ENCODE assay signal across 12 cellular contexts in the genomic region with DNA sequence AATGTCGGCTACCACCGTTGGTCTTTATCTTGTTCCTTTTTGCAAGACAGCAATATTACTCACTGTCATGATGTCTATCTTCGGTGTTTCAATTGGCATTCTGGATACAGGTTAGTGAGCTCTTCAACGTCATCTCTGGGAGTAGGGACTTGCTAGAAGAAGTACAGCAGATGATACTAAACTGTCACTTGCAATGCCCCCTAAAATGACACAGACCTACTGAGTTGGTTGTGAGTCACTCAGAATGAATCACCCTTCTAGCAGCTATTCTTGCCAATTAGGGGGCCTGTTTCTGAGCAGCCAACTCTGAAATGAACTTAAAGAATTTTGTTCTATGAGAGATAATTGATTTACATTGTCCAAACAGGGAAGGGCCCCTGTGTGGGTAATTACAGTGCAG.
DNase-seq lines count a peak whose midpoint lies in the region; ATAC-seq and TF ChIP-seq lines count a peak whose summit lies in the region.
"Had no signal": no experiment of that assay in that cellular context is flagged by ENCODE, and none has a peak within 500 bp of the region (broad histone marks: within the 10 kb centered on the region; RNA-seq: fewer than 3 reads in every experiment).

No MANE protein-coding gene starts in this region.

- no peak overlapping the region for H3K4me3 Mint-ChIP-seq in stimulated activated naive CD8-positive, alpha-beta T cell treated with anti-CD3 and anti-CD28 coated beads, Interleukin-15, amount 100 ng/mL, for 72 hours
- H3K4me3 Mint-ChIP-seq: dendritic cell treated with granulocyte-macrophage colony-stimulating factor and Interleukin-4, amounts not matched to agents 40 ng/mL and 50 ng/mL, for 4 days had no signal

- no peaks in the 10 kb centered on the region for H3K27me3 Mint-ChIP-seq in stimulated activated naive CD8-positive, alpha-beta T cell treated with anti-CD3 and anti-CD28 coated beads, Interleukin-15, amount 100 ng/mL, for 72 hours
- H3K27me3 Mint-ChIP-seq: dendritic cell treated with granulocyte-macrophage colony-stimulating factor and Interleukin-4, amounts not matched to agents 40 ng/mL and 50 ng/mL, for 4 days had no signal

- H3K27me3 ChIP-seq in SK-N-SH (ENCODE audit: insufficient read depth): no peaks in the 10 kb centered on the region
- H3K27me3 ChIP-seq: neutrophil had no signal

- WGBS in SK-N-SH (ENCODE audit: low lambda C conversion rate): 6% methylated on average over 4 of the region's 4 CpGs

- TF ChIP-seq RAD21 in SK-N-SH (IDR thresholded peaks at IDR 0.05; ENCODE audit: low read length): no peak

- H2AFZ ChIP-seq in SK-N-SH (ENCODE audit: low read depth): no peak overlapping the region

- H3K9me2 ChIP-seq in SK-N-SH: no peaks in the 10 kb centered on the region

- H3K4me1 ChIP-seq in SK-N-SH (ENCODE audit: control insufficient read depth in 1 of 2, insufficient read depth in 2 of 2, low read depth in 1 of 2, low read length in 1 of 2): peaks cover 6 to 10% of the 10 kb centered on the region in 2 experiments

- DNase-seq in stimulated activated naive CD8-positive, alpha-beta T cell treated with anti-CD3 and anti-CD28 coated beads, Interleukin-15, Interleukin-2, amounts not matched to agents 100 U/mL and 50 U/mL, for 24 hours: no peak
- DNase-seq in stimulated activated naive CD8-positive, alpha-beta T cell treated with anti-CD3 and anti-CD28 coated beads, Interleukin-15, amount 100 ng/mL, for 72 hours: no peak
- DNase-seq in SK-N-SH: no peak
- peak; percentile 85 for DNase-seq in fibroblast of mammary gland (ENCODE audit: low read depth)
- DNase-seq in epidermal melanocyte (ENCODE audit: insufficient read length, low spot score): no peak
- DNase-seq: Calu3, NCI-H187 had no signal

- TF ChIP-seq CTCF in SK-N-SH (IDR thresholded peaks at IDR 0.05) (no peak), fibroblast of mammary gland (conservative IDR thresholded peaks at IDR 0.05; ENCODE audit: control insufficient read depth, insufficient read depth, low read depth, low read length) (no peak)

- peaks cover 20% of the 10 kb centered on the region for H3F3A ChIP-seq in SK-N-SH (replicated peaks; ENCODE audit: insufficient read depth)

- ATAC-seq in stimulated activated naive CD8-positive, alpha-beta T cell treated with anti-CD3 and anti-CD28 coated beads, Interleukin-15, Interleukin-2, amounts not matched to agents 100 U/mL and 50 U/mL, for 24 hours: peak; percentile 38
- ATAC-seq in stimulated activated naive CD8-positive, alpha-beta T cell treated with anti-CD3 and anti-CD28 coated beads, Interleukin-15, amount 100 ng/mL, for 72 hours: no peak
- ATAC-seq in HG03095 (IDR thresholded peaks at IDR 0.05; ENCODE audit: unreplicated experiment) (no peak), HG03045 (IDR thresholded peaks at IDR 0.05; ENCODE audit: unreplicated experiment) (no peak), HG03280 (IDR thresholded peaks at IDR 0.05; ENCODE audit: unreplicated experiment) (no peak)

- H3K9ac ChIP-seq in SK-N-SH: no peak overlapping the region

- peak; percentile 66 to 92 for TF ChIP-seq EP300 in SK-N-SH (IDR thresholded peaks at IDR 0.05; ENCODE audit: borderline replicate concordance in 1 of 2, low read depth in 1 of 2, low read length in 1 of 2)

- peak overlapping the region; percentile 60 for H3K4me2 ChIP-seq in SK-N-SH

- peak overlapping the region; percentile 64 to 78 for H3K27ac ChIP-seq in SK-N-SH (ENCODE audit: low read depth in 2 of 2, low read length in 1 of 2)
- H3K27ac ChIP-seq: neutrophil had no signal

- no peak overlapping the region for H3K27ac Mint-ChIP-seq in stimulated activated naive CD8-positive, alpha-beta T cell treated with anti-CD3 and anti-CD28 coated beads, Interleukin-15, amount 100 ng/mL, for 72 hours
- H3K27ac Mint-ChIP-seq: dendritic cell treated with granulocyte-macrophage colony-stimulating factor and Interleukin-4, amounts not matched to agents 40 ng/mL and 50 ng/mL, for 4 days had no signal

- no peaks in the 10 kb centered on the region for H3K9me3 ChIP-seq in SK-N-SH
- H3K9me3 ChIP-seq: neutrophil had no signal

- H3K4me3 ChIP-seq in SK-N-SH (ENCODE audit: low read depth in 2 of 2, low read length in 1 of 2) (no peak overlapping the region; a peak in 1 of 4 replicates), fibroblast of mammary gland (ENCODE audit: control insufficient read depth, low read depth, low read length) (no peak overlapping the region)

- H3K9me3 Mint-ChIP-seq in stimulated activated naive CD8-positive, alpha-beta T cell treated with anti-CD3 and anti-CD28 coated beads, Interleukin-15, amount 100 ng/mL, for 72 hours: no peaks in the 10 kb centered on the region
- H3K9me3 Mint-ChIP-seq: dendritic cell treated with granulocyte-macrophage colony-stimulating factor and Interleukin-4, amounts not matched to agents 40 ng/mL and 50 ng/mL, for 4 days had no signal

- POLR2A ChIA-PET in SK-N-SH (lab: Yijun Ruan, JAX): no interaction called here

- CTCF ChIA-PET in SK-N-SH (lab: Yijun Ruan, JAX): no interaction called here

- peaks cover 21 to 25% of the 10 kb centered on the region in 2 experiments for H3K36me3 ChIP-seq in SK-N-SH (replicated peaks in 1 of 2; ENCODE audit: control insufficient read depth in 1 of 2, insufficient read depth in 2 of 2, low read length in 1 of 2)

- H4K20me1 ChIP-seq in SK-N-SH (ENCODE audit: insufficient read depth): no peaks in the 10 kb centered on the region; the same call in 1 of the 2 replicates

- H3K4me1 Mint-ChIP-seq in stimulated activated naive CD8-positive, alpha-beta T cell treated with anti-CD3 and anti-CD28 coated beads, Interleukin-15, amount 100 ng/mL, for 72 hours: peaks cover 51% of the 10 kb centered on the region

- peaks cover 68% of the 10 kb centered on the region for H3K79me2 ChIP-seq in SK-N-SH (ENCODE audit: insufficient read depth)

TF ChIP-seq in SK-N-SH, 30 proteins besides CTCF, POLR2A, EP300 and RAD21:
- TF ChIP-seq FOXM1 (IDR thresholded peaks at IDR 0.05; ENCODE audit: low read depth) (peak; percentile 64; the same call in 1 of the 2 replicates), TAF1 (IDR thresholded peaks at IDR 0.05; ENCODE audit: borderline replicate concordance, low read depth, low read length) (0 out of 2 replicates have a peak, but pooled peaks have one; percentile 5), JUND (IDR thresholded peaks at IDR 0.05) (peak; percentile 99), MXI1 (IDR thresholded peaks at IDR 0.05; ENCODE audit: low read depth, low read length) (no peak), POLR2AphosphoS5 (IDR thresholded peaks at IDR 0.05; ENCODE audit: low read depth, low read length) (peak; percentile 90), GABPA (IDR thresholded peaks at IDR 0.05; ENCODE audit: low read depth) (no peak; the same call in 1 of the 2 replicates), TEAD4 (IDR thresholded peaks at IDR 0.05; ENCODE audit: borderline replicate concordance, insufficient read depth) (peak; percentile 72), NRF1 (IDR thresholded peaks at IDR 0.05; ENCODE audit: low read depth, low read length) (no peak), GATA2 (CRISPR knock-in tag; IDR thresholded peaks at IDR 0.05) (no peak), MEF2A (IDR thresholded peaks at IDR 0.05; ENCODE audit: borderline replicate concordance, low read depth) (0 out of 2 replicates have a peak, but pooled peaks have one; percentile 19), FOSL2 (IDR thresholded peaks at IDR 0.05; ENCODE audit: borderline replicate concordance, low read depth) (peak; percentile 99), RXRA (IDR thresholded peaks at IDR 0.05; ENCODE audit: borderline replicate concordance, low read depth) (peak; percentile 39; the same call in 1 of the 2 replicates), SIN3A (IDR thresholded peaks at IDR 0.05; ENCODE audit: borderline replicate concordance, low read depth, low read length) (0 out of 2 replicates have a peak, but pooled peaks have one; percentile 50), IRF3 (IDR thresholded peaks at IDR 0.05; ENCODE audit: low read depth, low read length) (no peak), YY1 (IDR thresholded peaks at IDR 0.05; ENCODE audit: low read depth) (no peak), TCF12 (IDR thresholded peaks at IDR 0.05) (peak; percentile 99), NFIC (IDR thresholded peaks at IDR 0.05; ENCODE audit: borderline replicate concordance) (peak; percentile 88)
- TF ChIP-seq, protein P1, sequence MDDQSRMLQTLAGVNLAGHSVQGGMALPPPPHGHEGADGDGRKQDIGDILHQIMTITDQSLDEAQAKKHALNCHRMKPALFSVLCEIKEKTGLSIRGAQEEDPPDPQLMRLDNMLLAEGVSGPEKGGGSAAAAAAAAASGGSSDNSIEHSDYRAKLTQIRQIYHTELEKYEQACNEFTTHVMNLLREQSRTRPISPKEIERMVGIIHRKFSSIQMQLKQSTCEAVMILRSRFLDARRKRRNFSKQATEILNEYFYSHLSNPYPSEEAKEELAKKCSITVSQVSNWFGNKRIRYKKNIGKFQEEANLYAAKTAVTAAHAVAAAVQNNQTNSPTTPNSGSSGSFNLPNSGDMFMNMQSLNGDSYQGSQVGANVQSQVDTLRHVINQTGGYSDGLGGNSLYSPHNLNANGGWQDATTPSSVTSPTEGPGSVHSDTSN (IDR thresholded peaks at IDR 0.05): peak; percentile 97
